25 cellular contexts compared by ENCODE assay signal in the genomic region with DNA sequence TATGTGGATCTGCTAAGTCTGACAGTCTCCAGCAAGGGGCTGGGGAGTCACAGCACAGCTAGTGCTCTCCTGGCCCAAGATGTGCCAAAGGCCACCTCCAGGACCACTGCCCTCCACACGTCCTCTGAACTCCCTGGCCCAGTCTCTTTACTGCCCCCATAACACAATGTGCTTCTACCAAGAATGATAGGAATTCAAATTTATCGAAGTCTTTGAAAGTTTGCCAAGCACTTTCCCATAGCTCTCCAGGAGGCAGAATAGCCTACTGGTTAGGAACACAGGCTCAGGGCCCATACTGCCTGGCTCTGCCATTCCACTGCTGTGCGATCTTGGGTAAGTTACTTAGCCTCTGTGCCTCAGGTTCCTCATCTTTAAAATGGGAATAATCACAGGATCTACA.
DNase-seq lines count a peak whose midpoint lies in the region; ATAC-seq and TF ChIP-seq lines count a peak whose summit lies in the region.
"Had no signal": no experiment of that assay in that cellular context is flagged by ENCODE, and none has a peak within 500 bp of the region (broad histone marks: within the 10 kb centered on the region; RNA-seq: fewer than 3 reads in every experiment).

No MANE protein-coding gene starts in this region.

- no peak overlapping the region for H3K4ac ChIP-seq in neuronal stem cell (ENCODE audit: low read length)

- no peak overlapping the region for H3K23ac ChIP-seq in neuronal stem cell (ENCODE audit: low read depth, low read length, poor library complexity)

- TF ChIP-seq CTCF in heart right ventricle (IDR thresholded peaks at IDR 0.05) (no peak), fibroblast of the aortic adventitia (IDR thresholded peaks at IDR 0.05; ENCODE audit: insufficient read depth, low read length) (no peak)

- H3K4me3 ChIP-seq in heart right ventricle = no peak overlapping the region
- no peak overlapping the region for H3K4me3 ChIP-seq in right cardiac atrium (ENCODE audit: low read length)
- no peak overlapping the region for H3K4me3 ChIP-seq in fibroblast of the aortic adventitia (ENCODE audit: low read depth, low read length)
- no peak overlapping the region for H3K4me3 ChIP-seq in neuronal stem cell (ENCODE audit: low read length in 2 of 2)
- H3K4me3 ChIP-seq: adrenal gland, GM23248, ovary had no signal

- H2BK15ac ChIP-seq in neuronal stem cell (ENCODE audit: low read length) = no peak overlapping the region

- H2AK5ac ChIP-seq in neuronal stem cell (ENCODE audit: low read depth, low read length) = no peak overlapping the region

- H3K9me3 ChIP-seq in heart right ventricle = no peaks in the 10 kb centered on the region
- H3K9me3 ChIP-seq in right cardiac atrium (ENCODE audit: control insufficient read depth, low read length) = no peaks in the 10 kb centered on the region
- no peaks in the 10 kb centered on the region for H3K9me3 ChIP-seq in neuronal stem cell (replicated peaks in 1 of 2; ENCODE audit: control insufficient read depth in 2 of 2, insufficient read depth in 1 of 2, low read depth in 1 of 2, low read length in 2 of 2)
- H3K9me3 ChIP-seq: adrenal gland, ovary had no signal

- DNase-seq in heart right ventricle (no peak), right cardiac atrium (no peak), fibroblast of the aortic adventitia (ENCODE audit: low read depth) (peak; percentile 57), neuronal stem cell (ENCODE audit: low spot score) (no peak), RKO (ENCODE audit: low spot score) (no peak), NCI-H774 (lab: John Stamatoyannopoulos, UW) (no peak), NOMO-1 treated with dmso at 0.1 percent for 144 hours (lab: John Stamatoyannopoulos, UW; ENCODE audit: unreplicated experiment) (no peak)
- DNase-seq: 8988T; activated CD4-positive, alpha-beta T cell treated with anti-CD3 and anti-CD28 coated beads, Interleukin-2, amount 50 U/mL, for 48 hours; activated naive CD4-positive, alpha-beta T cell treated with Interleukin-2 at 50 U/mL for 16 hours; CD4-positive, CD25-positive, alpha-beta regulatory T cell; effector CD4-positive, alpha-beta T cell; foreskin melanocyte; left colon; naive thymus-derived CD8-positive, alpha-beta T cell; NCI-H1417 treated with DMSO at 0.1 percent for 48 hours; NCI-H345; stimulated activated CD4-positive, alpha-beta T cell treated with anti-CD3 and anti-CD28 coated beads, Interleukin-2, amount 100 ng/mL, for 48 hours had no signal

- no peaks in the 10 kb centered on the region for H3K36me3 ChIP-seq in heart right ventricle
- no peaks in the 10 kb centered on the region for H3K36me3 ChIP-seq in neuronal stem cell (replicated peaks in 1 of 2; ENCODE audit: control insufficient read depth in 2 of 2, insufficient read depth in 2 of 2, low read length in 2 of 2)
- H3K36me3 ChIP-seq: adrenal gland, ovary had no signal

- no peak overlapping the region for H2AFZ ChIP-seq in neuronal stem cell (ENCODE audit: low read length)
- H2AFZ ChIP-seq: GM23248 had no signal

- peak overlapping the region in 6 of 10 donors; percentile 26 to 56 (median 43) for H3K27ac ChIP-seq in heart right ventricle
- H3K27ac ChIP-seq in right cardiac atrium (ENCODE audit: low read length) = no peak overlapping the region
- peak overlapping the region; percentile 57 for H3K27ac ChIP-seq in neuronal stem cell (replicated peaks; ENCODE audit: low read length)
- H3K27ac ChIP-seq: GM23248, KMS-11, ovary, RWPE1 had no signal

- no peak overlapping the region for H3K9ac ChIP-seq in neuronal stem cell (ENCODE audit: low read depth, low read length, poor library complexity)
- H3K9ac ChIP-seq: GM23248, KMS-11 had no signal

- no peak overlapping the region for H4K91ac ChIP-seq in neuronal stem cell (ENCODE audit: low read depth, low read length, poor library complexity)

- intact Hi-C loops in heart right ventricle (cut with DNase I) = loop anchor here in 3 of 10 donors (5.0 kb wide), 2 partner anchors 85 to 130 kb away; a partner anchor contains a TSS
- intact Hi-C loops in right cardiac atrium (cut with DNase I) = loop anchor here in 2 of 4 donors (5.0 to 10.0 kb wide), 2 partner anchors 83 to 130 kb away; a partner anchor contains a TSS

- peaks cover 2% of the 10 kb centered on the region for H3K79me1 ChIP-seq in neuronal stem cell (ENCODE audit: low read depth, low read length)

- 45 to 55% methylated on average over 3 of the region's 3 CpGs for WGBS in heart right ventricle, 2 donors
- WGBS in right cardiac atrium = 50% methylated on average over 3 of the region's 3 CpGs
- no CpG with 5 or more reads among the region's 3 CpGs for WGBS in neuronal stem cell (ENCODE audit: extremely low coverage in 2 of 2, insufficient read length in 2 of 2, insufficient replicate concordance in 1 of 2), 2 donors

- H2BK120ac ChIP-seq in neuronal stem cell (ENCODE audit: low read depth, low read length) = no peak overlapping the region

- H3K4me1 ChIP-seq in heart right ventricle (peaks cover 0 to 7% (median 0%) of the 10 kb centered on the region in 9 donors), right cardiac atrium (ENCODE audit: control insufficient read depth, insufficient read depth, low read length) (peaks cover 4% of the 10 kb centered on the region), neuronal stem cell (ENCODE audit: control insufficient read depth in 2 of 2, insufficient read depth in 1 of 2, low read depth in 1 of 2, low read length in 2 of 2) (peaks cover 5 to 14% of the 10 kb centered on the region in 2 donors)
- H3K4me1 ChIP-seq: adrenal gland had no signal

- no peak overlapping the region for H3K4me2 ChIP-seq in neuronal stem cell (ENCODE audit: insufficient read depth, low read length, poor library complexity, severe bottlenecking)
- H3K4me2 ChIP-seq: KMS-11 had no signal

- H2BK12ac ChIP-seq in neuronal stem cell (ENCODE audit: low read length) = no peak overlapping the region

- no peak overlapping the region for H2BK5ac ChIP-seq in neuronal stem cell (ENCODE audit: low read length)

- H3K27me3 ChIP-seq in heart right ventricle = peaks cover 0 to 46% (median 0%) of the 10 kb centered on the region in 7 donors
- no peaks in the 10 kb centered on the region for H3K27me3 ChIP-seq in right cardiac atrium (ENCODE audit: control insufficient read depth, insufficient read depth)
- H3K27me3 ChIP-seq in neuronal stem cell (ENCODE audit: control insufficient read depth in 3 of 3, insufficient read depth in 3 of 3, low read depth in 1 of 3, low read length in 3 of 3) = no peaks in the 10 kb centered on the region
- H3K27me3 ChIP-seq: ovary had no signal

- no peak overlapping the region for H3K14ac ChIP-seq in neuronal stem cell (ENCODE audit: low read length)

- H3K18ac ChIP-seq in neuronal stem cell (ENCODE audit: low read length) = no peak overlapping the region

- ATAC-seq in heart right ventricle (peak in 2 of 8 donors; percentile 16 to 28), right cardiac atrium (no peak), HG03442 (IDR thresholded peaks at IDR 0.05; ENCODE audit: unreplicated experiment) (no peak)
- ATAC-seq: activated CD4-positive, CD25-positive, alpha-beta regulatory T cell treated with anti-CD3 and anti-CD28 coated beads, Interleukin-2, amount 50 U/mL, for 24 hours; left colon; naive thymus-derived CD8-positive, alpha-beta T cell had no signal

- no peak overlapping the region for H4K8ac ChIP-seq in neuronal stem cell (ENCODE audit: low read depth, low read length)
